In the genomic region with DNA sequence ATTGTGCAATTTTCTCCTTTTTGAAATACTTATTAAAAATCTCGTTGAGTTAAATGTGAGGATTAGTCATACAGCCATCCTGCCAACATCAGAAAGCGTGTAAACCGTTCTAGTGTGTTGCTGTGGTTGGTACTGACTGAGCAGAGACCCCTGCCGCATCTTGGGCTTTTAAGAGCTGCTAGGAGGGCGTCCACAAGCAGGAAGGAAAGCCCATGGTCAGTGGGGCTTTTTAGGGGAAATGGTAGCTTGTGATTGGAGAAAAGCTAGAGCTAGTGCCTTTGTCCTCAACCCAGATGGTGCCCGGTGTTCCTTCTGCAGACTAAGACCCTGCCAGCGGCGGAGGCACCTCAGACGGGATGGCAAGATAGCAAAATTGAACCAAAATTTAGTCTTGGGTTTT, we compare ENCODE assay signal across 10 cellular contexts. TPM values are rescaled to one million over a fixed set of nuclear protein-coding genes. Genes with fewer than 3 reads are reported as not detected.
DNase-seq lines count a peak whose midpoint lies in the region; ATAC-seq, FAIRE-seq and TF ChIP-seq lines count a peak whose summit lies in the region.
"Had no signal": no experiment of that assay in that cellular context is flagged by ENCODE, and none has a peak within 500 bp of the region (broad histone marks: within the 10 kb centered on the region; RNA-seq: fewer than 3 reads in every experiment).

No MANE protein-coding gene starts in this region.

- H3K4me2 ChIP-seq in GM12878 (ENCODE audit: control insufficient read depth, insufficient read depth) (peak overlapping the region; percentile 66), HepG2 (ENCODE audit: low read depth, low read length) (peak overlapping the region; percentile 94)

- H3K36me3 ChIP-seq in GM12878 (ENCODE audit: control insufficient read depth in 2 of 2, insufficient read depth in 2 of 2, low read length in 1 of 2), result peaks cover 0 to 2% of the 10 kb centered on the region in 2 experiments; a peak in 2 of 4 replicates
- H3K36me3 ChIP-seq in HepG2 (replicated peaks in 1 of 2; ENCODE audit: control insufficient read depth in 1 of 2, insufficient read depth in 2 of 2, low read length in 2 of 2), result peaks cover 7 to 8% of the 10 kb centered on the region in 2 experiments; a peak in 3 of 5 replicates
- peaks cover 8 to 13% (median 11%) of the 10 kb centered on the region in 4 donors for H3K36me3 ChIP-seq in stomach

- intact Hi-C loops in GM12878 (cut with micrococcal nuclease; ENCODE audit: unreplicated experiment) (loop anchor here (2.0 kb wide), 1 partner anchor 51 kb away; a partner anchor contains a TSS), HepG2 (cut with micrococcal nuclease; ENCODE audit: unreplicated experiment) (loop anchor here (2.0 to 10.0 kb wide), 4 partner anchors 31 to 725 kb away; a partner anchor contains a TSS), stomach (cut with DNase I; ENCODE audit: low total_unique reads) (no loop called here)

- H3K79me2 ChIP-seq in GM12878 (ENCODE audit: control insufficient read depth, insufficient read depth, low read length) (peaks cover 57% of the 10 kb centered on the region), HepG2 (ENCODE audit: insufficient read depth, low read length) (peaks cover 66% of the 10 kb centered on the region)

- peaks cover 9% of the 10 kb centered on the region for H3K4me1 ChIP-seq in GM12878 (ENCODE audit: control insufficient read depth, insufficient read depth, low read length)
- H3K4me1 ChIP-seq in HepG2 (ENCODE audit: insufficient read depth, low read length), result peaks cover 31% of the 10 kb centered on the region
- H3K4me1 ChIP-seq in stomach, result peaks cover 11 to 63% (median 40%) of the 10 kb centered on the region in 4 donors

- DNase-seq in OCI-M1 (lab: John Stamatoyannopoulos, UW) (peak; percentile 62), GM12878 (ENCODE audit: low read depth, low spot score) (no peak), HepG2 (ENCODE audit: low spot score) (no peak), stomach (no peak), GM03348 (ENCODE audit: low spot score) (no peak), NCI-H2171 (lab: John Stamatoyannopoulos, UW) (no peak)

- H2AFZ ChIP-seq in GM12878 (ENCODE audit: control insufficient read depth, low read depth, low read length) (no peak overlapping the region), HepG2 (ENCODE audit: low read length) (no peak overlapping the region)

- H3K27ac ChIP-seq in GM12878 (ENCODE audit: control insufficient read depth, insufficient read depth) (peak overlapping the region; percentile 39; the same call in 1 of the 2 replicates), HepG2 (ENCODE audit: extremely low read length, insufficient read depth, low read length) (no peak overlapping the region), stomach (peak overlapping the region; percentile 50 to 94 (median 93))

- no peak for FAIRE-seq in GM12878 (lab: Jason Lieb, UNC)
- no peak for FAIRE-seq in HepG2 (lab: Jason Lieb, UNC)

- TF ChIP-seq POLR2A in GM12878 (IDR thresholded peaks at IDR 0.05; ENCODE audit: low read depth, low read length), result no peak
- no peak for TF ChIP-seq POLR2A in HepG2 (IDR thresholded peaks at IDR 0.05; ENCODE audit: insufficient read depth in 1 of 2, low read depth in 2 of 2, low read length in 2 of 2)
- TF ChIP-seq POLR2A in stomach (IDR thresholded peaks at IDR 0.05), result no peak

- H3K9ac ChIP-seq in GM12878 (ENCODE audit: control insufficient read depth, insufficient read depth, low read length) (peak overlapping the region; percentile 86), HepG2 (ENCODE audit: insufficient read depth, low read depth, low read length) (peak overlapping the region; percentile 93)

- SMC1A ChIA-PET in GM12878 (lab: Charles Lee; ENCODE audit: uncharacterized antibody, unreplicated experiment), result interaction anchor here (0.9 to 2.7 kb wide), 5 partner anchors 12 to 52 kb away, joined by 3 to 9 read pairs (median 4); a partner anchor contains a TSS

- TF ChIP-seq RAD21 in GM12878 (IDR thresholded peaks at IDR 0.05; ENCODE audit: insufficient read depth, low read depth, low read length) (no peak), HepG2 (CRISPR knock-in tag; IDR thresholded peaks at IDR 0.05) (no peak)

- TSS peak; percentile 57 for BruUV-seq in GM12878 (replicated peaks; lab: Mats Ljungman, UMichigan)
- TSS peak; percentile 55 for BruUV-seq in HepG2 (replicated peaks; lab: Mats Ljungman, UMichigan)

- H4K20me1 ChIP-seq in GM12878 (ENCODE audit: control insufficient read depth, insufficient read depth) (no peaks in the 10 kb centered on the region), HepG2 (ENCODE audit: insufficient read depth, low read length) (peaks cover 37% of the 10 kb centered on the region)

- H3K9me3 ChIP-seq in GM12878 (replicated peaks; ENCODE audit: control insufficient read depth, insufficient read depth, low read length), result no peaks in the 10 kb centered on the region
- no peaks in the 10 kb centered on the region for H3K9me3 ChIP-seq in HepG2 (ENCODE audit: low read length)
- no peaks in the 10 kb centered on the region for H3K9me3 ChIP-seq in stomach

- in situ Hi-C loops in GM12878 (cut with MboI) (no loop called here), HepG2 (cut with HindIII; ENCODE audit: extremely low pct_ligation_motif_present, low pct_unique_long_range_greater_than_20kb) (no loop called here)

- RAD21 ChIA-PET in GM12878 (lab: Charles Lee; ENCODE audit: unreplicated experiment), result interaction anchor here (0.8 to 2.4 kb wide), 3 partner anchors 12 to 150 kb away, joined by 3 to 7 read pairs (median 6); no protein-coding TSS in a partner anchor

- H3K4me3 ChIP-seq in GM12878 (peak overlapping the region; percentile 98), HepG2 (replicated peaks in 1 of 3; ENCODE audit: insufficient read depth in 1 of 3, low read depth in 2 of 3, low read length in 3 of 3) (peak overlapping the region; percentile 81 to 99 (median 93)), stomach (peak overlapping the region; percentile 89 to 98 (median 98))

- ATAC-seq in GM21723 (IDR thresholded peaks at IDR 0.05; ENCODE audit: unreplicated experiment) (peak; percentile 24), GM12878 (peak; percentile 13), HepG2 (no peak), GM18909 (IDR thresholded peaks at IDR 0.05; ENCODE audit: poor library complexity, unreplicated experiment) (no peak)

- 7% methylated on average over 9 of the region's 9 CpGs for WGBS in GM12878 (ENCODE audit: insufficient coverage, insufficient replicate concordance, low lambda C conversion rate, missing lambda C conversion rate)
- WGBS in HepG2 (ENCODE audit: low lambda C conversion rate), result 4% methylated on average over 9 of the region's 9 CpGs
- WGBS in stomach, 5 donors, result 4 to 16% (median 9%) methylated on average over 9 of the region's 9 CpGs

- TF ChIP-seq EP300 in GM12878 (IDR thresholded peaks at IDR 0.05; ENCODE audit: borderline replicate concordance in 1 of 2, control insufficient read depth in 1 of 2, low read depth in 2 of 2, low read length in 2 of 2), result no peak
- no peak for TF ChIP-seq EP300 in HepG2 (IDR thresholded peaks at IDR 0.05; ENCODE audit: low read depth in 2 of 2, low read length in 2 of 2)
- no peak for TF ChIP-seq EP300 in HepG2 (CRISPR knock-in tag; IDR thresholded peaks at IDR 0.05; ENCODE audit: borderline replicate concordance)
- TF ChIP-seq EP300 in stomach (IDR thresholded peaks at IDR 0.05), result no peak

- no peak for TF ChIP-seq CTCF in GM12878 (IDR thresholded peaks at IDR 0.05 in 2 of 3, conservative IDR thresholded peaks at IDR 0.05 in 1 of 3; ENCODE audit: control insufficient read depth in 2 of 3, extremely low read depth in 1 of 3, insufficient read depth in 1 of 3, low read depth in 3 of 3, low read length in 3 of 3)
- no peak for TF ChIP-seq CTCF in HepG2 (CRISPR knock-in tag; IDR thresholded peaks at IDR 0.05)
- TF ChIP-seq CTCF in stomach (IDR thresholded peaks at IDR 0.05), result no peak

- CTCF ChIA-PET in GM12878 (lab: Yijun Ruan, JAX) (interaction anchor here (0.6 to 2.8 kb wide), 3 partner anchors 31 to 1435 kb away, joined by 3 to 13 read pairs (median 3); no protein-coding TSS in a partner anchor), HepG2 (lab: Yijun Ruan, JAX; ENCODE audit: low intra/inter-chr PET ratio, low total read pairs) (no interaction called here)

- POLR2A ChIA-PET in GM12878 (lab: Charles Lee) (interaction anchor here (0.7 to 3.4 kb wide), 4 partner anchors 31 to 254 kb away, joined by 3 to 21 read pairs (median 3); a partner anchor contains a TSS), HepG2 (lab: Yijun Ruan, JAX) (interaction anchor here (2.4 kb wide), 1 partner anchor 52 kb away, joined by 15 read pairs; a partner anchor contains a TSS)

- H3K27me3 ChIP-seq in GM12878 (replicated peaks in 1 of 2; ENCODE audit: control insufficient read depth in 2 of 2, insufficient read depth in 2 of 2, low read length in 1 of 2) (no peaks in the 10 kb centered on the region), HepG2 (ENCODE audit: control insufficient read depth in 1 of 2, insufficient read depth in 2 of 2, low read length in 2 of 2) (no peaks in the 10 kb centered on the region), stomach (no peaks in the 10 kb centered on the region)

RNA-seq across cellular contexts. Expression of a gene that starts 1.4 kb away (rescaled TPM):
- 220 and 264 TPM in 2 replicates for total RNA-seq in GM12878 (2013; cell fraction: nucleolus; rRNA removed)
- total RNA-seq in GM12878 (2014; rRNA removed) (76.7 and 79.9 TPM in 2 replicates), GM12878 (2014; rRNA removed; fragmentation: Illumina TruSeq; extraction: Trizol) (74.9 and 82.0 TPM in 2 replicates), GM12878 (2021) (124 and 128 TPM in 2 replicates), HepG2 (2016; rRNA removed; fragmentation: Illumina TruSeq; extraction: Trizol) (192 and 240 TPM in 2 replicates), stomach (100 to 1,000 TPM in 3 of 5 donors, 10 to 100 TPM in 2; 78.8 to 509 (median 116) TPM)
- polyA plus RNA-seq in GM12878 (2011; ENCODE audit: low read depth), result 123 TPM
- polyA plus RNA-seq in GM12878 (2011; rRNA removed) (80.6 and 141 TPM in 2 replicates), GM12878 (2014; fragmentation: Illumina TruSeq; extraction: Trizol) (48.0 and 79.2 TPM in 2 replicates), GM12878 (2014; fragmentation: Nextera tagmentation; extraction: Ambion mirVana) (100 to 1,000 TPM in 1 of 2 experiments, 10 to 100 TPM in 1; 63.3 to 122 TPM), GM12878 (2014; rRNA removed) (85.5 and 94.7 TPM in 2 replicates), GM12878 (2016; fragmentation: Nextera tagmentation; extraction: Ambion mirVana) (100 to 1,000 TPM; 193 to 205 TPM), HepG2 (2011; rRNA removed) (156 and 185 TPM in 2 replicates), stomach (100 to 1,000 TPM in 2 of 3 donors, 10 to 100 TPM in 1; 96.7 to 114 (median 108) TPM)
- polyA plus RNA-seq in GM12878 (2011; cell fraction: cytosol; rRNA removed), result 120 and 144 TPM in 2 replicates
- 211 and 246 TPM in 2 replicates for polyA plus RNA-seq in GM12878 (2011; cell fraction: nucleus; rRNA removed)
- 122 and 133 TPM in 2 replicates for polyA plus RNA-seq in GM12878 (2012)
- 192 and 223 TPM in 2 replicates for polyA minus RNA-seq in GM12878 (2011; rRNA and poly(A)+ RNA removed)
- 46.5 and 57.5 TPM in 2 replicates for polyA minus RNA-seq in GM12878 (2011; cell fraction: cytosol; rRNA and poly(A)+ RNA removed)
- 129 and 210 TPM in 2 replicates for polyA minus RNA-seq in GM12878 (2011; cell fraction: nucleus; rRNA and poly(A)+ RNA removed)
- 42.0 and 46.9 TPM in 2 replicates for total RNA-seq in HepG2 (2016; cell fraction: cytosol; rRNA removed; fragmentation: Illumina TruSeq; extraction: Trizol; ENCODE audit: low read depth)
- total RNA-seq in HepG2 (2016; cell fraction: insoluble cytoplasmic fraction; rRNA removed; fragmentation: Illumina TruSeq; extraction: Trizol), result 168 and 247 TPM in 2 replicates
- total RNA-seq in HepG2 (2016; cell fraction: membrane; rRNA removed; fragmentation: Illumina TruSeq; extraction: Trizol), result 52.9 and 56.5 TPM in 2 replicates
- 141 and 179 TPM in 2 replicates for total RNA-seq in HepG2 (2016; cell fraction: nucleus; rRNA removed; fragmentation: Illumina TruSeq; extraction: Trizol)
- polyA plus RNA-seq in HepG2 (2011; cell fraction: cytosol; rRNA removed), result 110 and 117 TPM in 2 replicates
- polyA plus RNA-seq in HepG2 (2011; cell fraction: nucleus; rRNA removed), result 108 and 110 TPM in 2 replicates
- polyA plus RNA-seq in HepG2 (2012), result 146 and 185 TPM in 2 replicates
- polyA plus RNA-seq in HepG2 (2016; cell fraction: cytosol; fragmentation: Illumina TruSeq; extraction: Trizol; ENCODE audit: low read depth), result 12.6 and 16.7 TPM in 2 replicates
- polyA plus RNA-seq in HepG2 (2016; cell fraction: insoluble cytoplasmic fraction; fragmentation: Illumina TruSeq; extraction: Trizol; ENCODE audit: low read depth), result 131 and 149 TPM in 2 replicates
- 23.0 and 24.9 TPM in 2 replicates for polyA plus RNA-seq in HepG2 (2016; cell fraction: membrane; fragmentation: Illumina TruSeq; extraction: Trizol; ENCODE audit: low read depth)
- polyA plus RNA-seq in HepG2 (2016; cell fraction: nucleus; fragmentation: Illumina TruSeq; extraction: Trizol; ENCODE audit: insufficient read depth, low read depth), result 181 and 200 TPM in 2 replicates
- 514 and 684 TPM in 2 replicates for polyA minus RNA-seq in HepG2 (2011; rRNA and poly(A)+ RNA removed; ENCODE audit: low replicate concordance)
- 123 and 151 TPM in 2 replicates for polyA minus RNA-seq in HepG2 (2011; cell fraction: cytosol; rRNA and poly(A)+ RNA removed)
- polyA minus RNA-seq in HepG2 (2011; cell fraction: nucleus; rRNA and poly(A)+ RNA removed), result 128 and 143 TPM in 2 replicates

RNA-seq across cellular contexts. Expression of a gene that starts 1.5 kb away (rescaled TPM):
- 7.6 and 9.0 TPM in 2 replicates for total RNA-seq in GM12878 (2013; cell fraction: nucleolus; rRNA removed)
- total RNA-seq in GM12878 (2014; rRNA removed), result 2.3 and 3.4 TPM in 2 replicates
- total RNA-seq in GM12878 (2014; rRNA removed; fragmentation: Illumina TruSeq; extraction: Trizol), result 1.9 and 2.1 TPM in 2 replicates
- total RNA-seq in GM12878 (2021), result 2.9 and 4.1 TPM in 2 replicates
- 1.2 TPM for polyA plus RNA-seq in GM12878 (2011; ENCODE audit: low read depth)
- polyA plus RNA-seq in GM12878 (2011; rRNA removed), result 2.1 and 2.2 TPM in 2 replicates
- polyA plus RNA-seq in GM12878 (2011; cell fraction: cytosol; rRNA removed), result 2.0 TPM in 2 replicates
- 2.6 and 2.9 TPM in 2 replicates for polyA plus RNA-seq in GM12878 (2011; cell fraction: nucleus; rRNA removed)
- 2.5 and 3.4 TPM in 2 replicates for polyA plus RNA-seq in GM12878 (2012)
- polyA plus RNA-seq in GM12878 (2014; fragmentation: Illumina TruSeq; extraction: Trizol), result 1.4 and 1.9 TPM in 2 replicates
- polyA plus RNA-seq in GM12878 (2014; fragmentation: Nextera tagmentation; extraction: Ambion mirVana), result 1 to 10 TPM; 2.8 to 3.8 TPM
- 2.2 and 3.7 TPM in 2 replicates for polyA plus RNA-seq in GM12878 (2014; rRNA removed)
- 1 to 10 TPM; 6.5 to 6.9 TPM for polyA plus RNA-seq in GM12878 (2016; fragmentation: Nextera tagmentation; extraction: Ambion mirVana)
- 2.3 and 2.4 TPM in 2 replicates for polyA minus RNA-seq in GM12878 (2011; rRNA and poly(A)+ RNA removed)
- 0.94 and 1.2 TPM in 2 replicates for polyA minus RNA-seq in GM12878 (2011; cell fraction: cytosol; rRNA and poly(A)+ RNA removed)
- polyA minus RNA-seq in GM12878 (2011; cell fraction: nucleus; rRNA and poly(A)+ RNA removed), result 4.2 and 8.7 TPM in 2 replicates
- 2.8 and 4.3 TPM in 2 replicates for total RNA-seq in HepG2 (2016; rRNA removed; fragmentation: Illumina TruSeq; extraction: Trizol)
- 1.0 and 1.3 TPM in 2 replicates for total RNA-seq in HepG2 (2016; cell fraction: cytosol; rRNA removed; fragmentation: Illumina TruSeq; extraction: Trizol; ENCODE audit: low read depth)
- total RNA-seq in HepG2 (2016; cell fraction: insoluble cytoplasmic fraction; rRNA removed; fragmentation: Illumina TruSeq; extraction: Trizol), result 2.2 and 4.2 TPM in 2 replicates
- 1.4 and 2.0 TPM in 2 replicates for total RNA-seq in HepG2 (2016; cell fraction: membrane; rRNA removed; fragmentation: Illumina TruSeq; extraction: Trizol)
- 3.4 and 4.3 TPM in 2 replicates for total RNA-seq in HepG2 (2016; cell fraction: nucleus; rRNA removed; fragmentation: Illumina TruSeq; extraction: Trizol)
- polyA plus RNA-seq in HepG2 (2011; rRNA removed), result 2.9 and 3.7 TPM in 2 replicates
- polyA plus RNA-seq in HepG2 (2011; cell fraction: cytosol; rRNA removed), result 2.6 and 3.2 TPM in 2 replicates
- 4.9 and 6.4 TPM in 2 replicates for polyA plus RNA-seq in HepG2 (2011; cell fraction: nucleus; rRNA removed)
- 5.0 and 5.2 TPM in 2 replicates for polyA plus RNA-seq in HepG2 (2012)
- polyA plus RNA-seq in HepG2 (2016; cell fraction: cytosol; fragmentation: Illumina TruSeq; extraction: Trizol; ENCODE audit: low read depth), result 0.50 and 0.51 TPM in 2 replicates
- 1.8 and 2.3 TPM in 2 replicates for polyA plus RNA-seq in HepG2 (2016; cell fraction: insoluble cytoplasmic fraction; fragmentation: Illumina TruSeq; extraction: Trizol; ENCODE audit: low read depth)
- 0.66 and 0.68 TPM in 2 replicates for polyA plus RNA-seq in HepG2 (2016; cell fraction: membrane; fragmentation: Illumina TruSeq; extraction: Trizol; ENCODE audit: low read depth)
- polyA plus RNA-seq in HepG2 (2016; cell fraction: nucleus; fragmentation: Illumina TruSeq; extraction: Trizol; ENCODE audit: insufficient read depth, low read depth), result 8.7 and 9.9 TPM in 2 replicates
- 2.8 and 7.8 TPM in 2 replicates for polyA minus RNA-seq in HepG2 (2011; rRNA and poly(A)+ RNA removed; ENCODE audit: low replicate concordance)
- polyA minus RNA-seq in HepG2 (2011; cell fraction: cytosol; rRNA and poly(A)+ RNA removed), result 2.0 TPM in 2 replicates
- 6.7 and 8.1 TPM in 2 replicates for polyA minus RNA-seq in HepG2 (2011; cell fraction: nucleus; rRNA and poly(A)+ RNA removed)
- 1 to 10 TPM; 1.2 to 8.5 (median 5.5) TPM for total RNA-seq in stomach
- polyA plus RNA-seq in stomach, result 1 to 10 TPM; 1.5 to 1.9 (median 1.7) TPM

RNA-seq across cellular contexts. Expression of a gene that starts 28.2 kb away (rescaled TPM):
- total RNA-seq in GM12878 (2013; cell fraction: nucleolus; rRNA removed), result not detected in 2 replicates
- total RNA-seq in GM12878 (2014; rRNA removed) (0.06 and 0.16 TPM in 2 replicates), GM12878 (2014; rRNA removed; fragmentation: Illumina TruSeq; extraction: Trizol) (not detected in 2 replicates), GM12878 (2021) (0.31 and 0.32 TPM in 2 replicates), HepG2 (2016; rRNA removed; fragmentation: Illumina TruSeq; extraction: Trizol) (not detected in 2 replicates), stomach (under 1 TPM in 1 of 5 donors, not detected in 4; 0.37 TPM)
- not detected for polyA plus RNA-seq in GM12878 (2011; ENCODE audit: low read depth)
- polyA plus RNA-seq in GM12878 (2011; rRNA removed) (not detected in 2 replicates), GM12878 (2014; fragmentation: Illumina TruSeq; extraction: Trizol) (not detected in 2 replicates), GM12878 (2014; fragmentation: Nextera tagmentation; extraction: Ambion mirVana) (not detected), GM12878 (2014; rRNA removed) (0.06 and 0.18 TPM in 2 replicates), GM12878 (2016; fragmentation: Nextera tagmentation; extraction: Ambion mirVana) (under 1 TPM; 0.13 to 0.24 TPM), HepG2 (2011; rRNA removed) (not detected in 2 replicates), stomach (under 1 TPM in 1 of 3 donors, not detected in 2; 0.05 TPM)
- polyA plus RNA-seq in GM12878 (2011; cell fraction: cytosol; rRNA removed), result 0.06 and 0.08 TPM in 2 replicates
- polyA plus RNA-seq in GM12878 (2011; cell fraction: nucleus; rRNA removed), result not detected in 2 replicates
- polyA plus RNA-seq in GM12878 (2012), result 0.45 and 0.51 TPM in 2 replicates
- not detected in 2 replicates for polyA minus RNA-seq in GM12878 (2011; rRNA and poly(A)+ RNA removed)
- polyA minus RNA-seq in GM12878 (2011; cell fraction: cytosol; rRNA and poly(A)+ RNA removed), result not detected in 2 replicates
- polyA minus RNA-seq in GM12878 (2011; cell fraction: nucleus; rRNA and poly(A)+ RNA removed), result not detected in 2 replicates
- not detected in 2 replicates for total RNA-seq in HepG2 (2016; cell fraction: cytosol; rRNA removed; fragmentation: Illumina TruSeq; extraction: Trizol; ENCODE audit: low read depth)
- not detected in 2 replicates for total RNA-seq in HepG2 (2016; cell fraction: insoluble cytoplasmic fraction; rRNA removed; fragmentation: Illumina TruSeq; extraction: Trizol)
- not detected in 2 replicates for total RNA-seq in HepG2 (2016; cell fraction: membrane; rRNA removed; fragmentation: Illumina TruSeq; extraction: Trizol)
- not detected in 2 replicates for total RNA-seq in HepG2 (2016; cell fraction: nucleus; rRNA removed; fragmentation: Illumina TruSeq; extraction: Trizol)
- polyA plus RNA-seq in HepG2 (2011; cell fraction: cytosol; rRNA removed), result not detected in 2 replicates
- not detected in 2 replicates for polyA plus RNA-seq in HepG2 (2011; cell fraction: nucleus; rRNA removed)
- polyA plus RNA-seq in HepG2 (2012), result not detected in 2 replicates
- polyA plus RNA-seq in HepG2 (2016; cell fraction: cytosol; fragmentation: Illumina TruSeq; extraction: Trizol; ENCODE audit: low read depth), result not detected in 2 replicates
- not detected in 2 replicates for polyA plus RNA-seq in HepG2 (2016; cell fraction: insoluble cytoplasmic fraction; fragmentation: Illumina TruSeq; extraction: Trizol; ENCODE audit: low read depth)
- polyA plus RNA-seq in HepG2 (2016; cell fraction: membrane; fragmentation: Illumina TruSeq; extraction: Trizol; ENCODE audit: low read depth), result not detected in 2 replicates
- polyA plus RNA-seq in HepG2 (2016; cell fraction: nucleus; fragmentation: Illumina TruSeq; extraction: Trizol; ENCODE audit: insufficient read depth, low read depth), result not detected in 2 replicates
- 0.14 TPM in 1 of 2 replicates, not detected in the other for polyA minus RNA-seq in HepG2 (2011; rRNA and poly(A)+ RNA removed; ENCODE audit: low replicate concordance)
- polyA minus RNA-seq in HepG2 (2011; cell fraction: cytosol; rRNA and poly(A)+ RNA removed), result not detected in 2 replicates
- polyA minus RNA-seq in HepG2 (2011; cell fraction: nucleus; rRNA and poly(A)+ RNA removed), result not detected in 2 replicates
- total RNA-seq: activated CD8-positive, alpha-beta memory T cell treated with anti-CD3 and anti-CD28 coated beads for 36 hours; subcutaneous adipose tissue had no signal

RNA-seq across cellular contexts. Expression of a gene that starts 52.0 kb away (rescaled TPM):
- 142 and 166 TPM in 2 replicates for total RNA-seq in GM12878 (2013; cell fraction: nucleolus; rRNA removed)
- total RNA-seq in GM12878 (2014; rRNA removed) (144 and 148 TPM in 2 replicates), GM12878 (2014; rRNA removed; fragmentation: Illumina TruSeq; extraction: Trizol) (105 and 111 TPM in 2 replicates), GM12878 (2021) (91.5 and 92.5 TPM in 2 replicates), HepG2 (2016; rRNA removed; fragmentation: Illumina TruSeq; extraction: Trizol) (120 and 134 TPM in 2 replicates), stomach (100 to 1,000 TPM in 1 of 5 donors, 10 to 100 TPM in 4; 58.5 to 105 (median 72.3) TPM)
- 77.7 TPM for polyA plus RNA-seq in GM12878 (2011; ENCODE audit: low read depth)
- polyA plus RNA-seq in GM12878 (2011; rRNA removed) (253 and 286 TPM in 2 replicates), GM12878 (2014; fragmentation: Illumina TruSeq; extraction: Trizol) (97.2 and 108 TPM in 2 replicates), GM12878 (2014; fragmentation: Nextera tagmentation; extraction: Ambion mirVana) (10 to 100 TPM; 28.6 to 58.4 TPM), GM12878 (2014; rRNA removed) (135 and 154 TPM in 2 replicates), GM12878 (2016; fragmentation: Nextera tagmentation; extraction: Ambion mirVana) (100 to 1,000 TPM; 228 TPM), HepG2 (2011; rRNA removed) (150 and 176 TPM in 2 replicates), stomach (100 to 1,000 TPM; 108 to 119 (median 117) TPM)
- polyA plus RNA-seq in GM12878 (2011; cell fraction: cytosol; rRNA removed), result 255 and 280 TPM in 2 replicates
- 244 and 248 TPM in 2 replicates for polyA plus RNA-seq in GM12878 (2011; cell fraction: nucleus; rRNA removed)
- polyA plus RNA-seq in GM12878 (2012), result 106 and 107 TPM in 2 replicates
- 147 and 226 TPM in 2 replicates for polyA minus RNA-seq in GM12878 (2011; rRNA and poly(A)+ RNA removed)
- polyA minus RNA-seq in GM12878 (2011; cell fraction: cytosol; rRNA and poly(A)+ RNA removed), result 50.9 and 61.4 TPM in 2 replicates
- polyA minus RNA-seq in GM12878 (2011; cell fraction: nucleus; rRNA and poly(A)+ RNA removed), result 39.8 and 66.9 TPM in 2 replicates
- total RNA-seq in HepG2 (2016; cell fraction: cytosol; rRNA removed; fragmentation: Illumina TruSeq; extraction: Trizol; ENCODE audit: low read depth), result 36.0 and 42.8 TPM in 2 replicates
- total RNA-seq in HepG2 (2016; cell fraction: insoluble cytoplasmic fraction; rRNA removed; fragmentation: Illumina TruSeq; extraction: Trizol), result 119 and 122 TPM in 2 replicates
- 79.2 and 83.1 TPM in 2 replicates for total RNA-seq in HepG2 (2016; cell fraction: membrane; rRNA removed; fragmentation: Illumina TruSeq; extraction: Trizol)
- total RNA-seq in HepG2 (2016; cell fraction: nucleus; rRNA removed; fragmentation: Illumina TruSeq; extraction: Trizol), result 56.7 and 60.4 TPM in 2 replicates
- 179 and 184 TPM in 2 replicates for polyA plus RNA-seq in HepG2 (2011; cell fraction: cytosol; rRNA removed)
- polyA plus RNA-seq in HepG2 (2011; cell fraction: nucleus; rRNA removed), result 76.8 and 88.9 TPM in 2 replicates
- 73.8 and 84.9 TPM in 2 replicates for polyA plus RNA-seq in HepG2 (2012)
- polyA plus RNA-seq in HepG2 (2016; cell fraction: cytosol; fragmentation: Illumina TruSeq; extraction: Trizol; ENCODE audit: low read depth), result 39.4 and 49.9 TPM in 2 replicates
- polyA plus RNA-seq in HepG2 (2016; cell fraction: insoluble cytoplasmic fraction; fragmentation: Illumina TruSeq; extraction: Trizol; ENCODE audit: low read depth), result 131 and 139 TPM in 2 replicates
- 63.4 and 71.2 TPM in 2 replicates for polyA plus RNA-seq in HepG2 (2016; cell fraction: membrane; fragmentation: Illumina TruSeq; extraction: Trizol; ENCODE audit: low read depth)
- polyA plus RNA-seq in HepG2 (2016; cell fraction: nucleus; fragmentation: Illumina TruSeq; extraction: Trizol; ENCODE audit: insufficient read depth, low read depth), result 103 and 107 TPM in 2 replicates
- 89.6 and 367 TPM in 2 replicates for polyA minus RNA-seq in HepG2 (2011; rRNA and poly(A)+ RNA removed; ENCODE audit: low replicate concordance)
- polyA minus RNA-seq in HepG2 (2011; cell fraction: cytosol; rRNA and poly(A)+ RNA removed), result 38.6 and 39.9 TPM in 2 replicates
- 39.9 and 46.1 TPM in 2 replicates for polyA minus RNA-seq in HepG2 (2011; cell fraction: nucleus; rRNA and poly(A)+ RNA removed)

Comparison
In these comparisons a context has a peak if more than half of its experiments do, and no peak if none do; other contexts are left out.
1. ATAC-seq: peak in GM21723 (single experiment) and GM12878 (single experiment); none in HepG2 (single experiment) and GM18909 (single experiment).
2. Peak in every context shown above with its lines, with median percentiles within 50 percentile points of each other: H3K4me3 ChIP-seq.